ENCODE assay signal across 8 cellular contexts in genomic region chr22:37686002-37686982, GRCh38. TPM values are rescaled to one million over a fixed set of nuclear protein-coding genes. Genes with fewer than 3 reads are reported as not detected.
A peak's percentile ranks its signal among the peaks of the same experiment; 100 is the strongest.
DNase-seq lines count a peak whose midpoint lies in the region; ATAC-seq and TF ChIP-seq lines count a peak whose summit lies in the region.

Gene NOL12, plus strand, starts transcription at chr22:37686343. Its CDS starts 50 bp downstream, at chr22:37686393.

- H3K4me2 ChIP-seq in KMS-11 = peak within 1 kb of the TSS; percentile 83

- peak within 1 kb of the TSS; percentile 76 for H3K9ac ChIP-seq in KMS-11

- H3K36me3 Mint-ChIP-seq in activated T-helper 2 cell treated with anti-CD3 and anti-CD28 coated beads, Interferon-gamma antibody, Interleukin-2, Interleukin-4, amounts not matched to agents 10 μg/mL and 5 μg/mL and 100 μg/mL, durations not matched to agents 14 hours and 24 hours and 36 hours (ENCODE audit: low read depth) = peaks cover 34% of the 10 kb centered on the region
- H3K36me3 Mint-ChIP-seq in natural killer cell treated with Interleukin-12 subunit alpha and Interleukin-12 subunit beta and Interleukin-15 and Interleukin-18, amount 100 ng/mL, for 72 hours = peaks cover 6% of the 10 kb centered on the region
- peaks cover 27% of the 10 kb centered on the region for H3K36me3 Mint-ChIP-seq in stimulated activated naive CD8-positive, alpha-beta T cell treated with anti-CD3 and anti-CD28 coated beads, Interleukin-15, Interleukin-2, amounts not matched to agents 100 ng/mL and 50 ng/mL, for 24 hours (ENCODE audit: low read depth)

- no peaks in the 10 kb centered on the region for H3K36me3 ChIP-seq in KMS-11 (ENCODE audit: insufficient read depth)

- H3K4me1 ChIP-seq in KMS-11 (ENCODE audit: low read depth, poor library complexity, severe bottlenecking) = peaks cover 12% of the 10 kb centered on the region

- H3K79me2 ChIP-seq in KMS-11 (ENCODE audit: insufficient read depth, low read depth) = peaks cover 12% of the 10 kb centered on the region; the same call in 1 of the 2 replicates

- H3K4me3 Mint-ChIP-seq in activated T-helper 2 cell treated with anti-CD3 and anti-CD28 coated beads, Interferon-gamma antibody, Interleukin-2, Interleukin-4, amounts not matched to agents 10 μg/mL and 5 μg/mL and 100 μg/mL, durations not matched to agents 14 hours and 24 hours and 36 hours (ENCODE audit: low read depth) = peak within 1 kb of the TSS; percentile 95
- H3K4me3 Mint-ChIP-seq in natural killer cell treated with Interleukin-12 subunit alpha and Interleukin-12 subunit beta and Interleukin-15 and Interleukin-18, amount 100 ng/mL, for 72 hours = peak within 1 kb of the TSS; percentile 100
- peak within 1 kb of the TSS; percentile 94 for H3K4me3 Mint-ChIP-seq in stimulated activated naive CD8-positive, alpha-beta T cell treated with anti-CD3 and anti-CD28 coated beads, Interleukin-15, Interleukin-2, amounts not matched to agents 100 ng/mL and 50 ng/mL, for 24 hours

- H2AFZ ChIP-seq in KMS-11 (ENCODE audit: low read depth) = peak within 1 kb of the TSS; percentile 88

- ATAC-seq in GM21576 (IDR thresholded peaks at IDR 0.05; ENCODE audit: unreplicated experiment) = peak; percentile 58
- peak; percentile 93 to 94 for ATAC-seq in natural killer cell treated with Interleukin-12 subunit alpha and Interleukin-12 subunit beta and Interleukin-15 and Interleukin-18, amount 100 ng/mL, for 72 hours

- no peak for TF ChIP-seq CTCF in KMS-11 (conservative IDR thresholded peaks at IDR 0.05; ENCODE audit: low read depth, low read length)

- H3K27ac ChIP-seq in KMS-11 = peak within 1 kb of the TSS; percentile 41; the same call in 1 of the 2 replicates

- no peaks in the 10 kb centered on the region for H3K27me3 ChIP-seq in KMS-11 (ENCODE audit: insufficient read depth, low read depth)

- DNase-seq in DMS 273 (lab: John Stamatoyannopoulos, UW; ENCODE audit: unreplicated experiment) (peak; percentile 89), RPMI8226 (peak; percentile 89), fibroblast of peridontal ligament (ENCODE audit: extremely low read depth) (peak; percentile 87)
- DNase-seq in activated T-helper 2 cell treated with anti-CD3 and anti-CD28 coated beads, Interferon-gamma antibody, Interleukin-2, Interleukin-4, amounts not matched to agents 10 μg/mL and 5 μg/mL and 100 μg/mL, durations not matched to agents 14 hours and 24 hours and 36 hours (ENCODE audit: low spot score) = peak; percentile 77
- peak; percentile 80 for DNase-seq in natural killer cell treated with Interleukin-12 subunit alpha and Interleukin-12 subunit beta and Interleukin-15 and Interleukin-18, amount 100 ng/mL, for 72 hours (ENCODE audit: low spot score)

- no peaks in the 10 kb centered on the region for H3K27me3 Mint-ChIP-seq in activated T-helper 2 cell treated with anti-CD3 and anti-CD28 coated beads, Interferon-gamma antibody, Interleukin-2, Interleukin-4, amounts not matched to agents 10 μg/mL and 5 μg/mL and 100 μg/mL, durations not matched to agents 14 hours and 24 hours and 36 hours (ENCODE audit: low read depth)
- H3K27me3 Mint-ChIP-seq in natural killer cell treated with Interleukin-12 subunit alpha and Interleukin-12 subunit beta and Interleukin-15 and Interleukin-18, amount 100 ng/mL, for 72 hours = no peaks in the 10 kb centered on the region
- no peaks in the 10 kb centered on the region for H3K27me3 Mint-ChIP-seq in stimulated activated naive CD8-positive, alpha-beta T cell treated with anti-CD3 and anti-CD28 coated beads, Interleukin-15, Interleukin-2, amounts not matched to agents 100 ng/mL and 50 ng/mL, for 24 hours

- no peaks in the 10 kb centered on the region for H3K9me3 Mint-ChIP-seq in activated T-helper 2 cell treated with anti-CD3 and anti-CD28 coated beads, Interferon-gamma antibody, Interleukin-2, Interleukin-4, amounts not matched to agents 10 μg/mL and 5 μg/mL and 100 μg/mL, durations not matched to agents 14 hours and 24 hours and 36 hours
- no peaks in the 10 kb centered on the region for H3K9me3 Mint-ChIP-seq in natural killer cell treated with Interleukin-12 subunit alpha and Interleukin-12 subunit beta and Interleukin-15 and Interleukin-18, amount 100 ng/mL, for 72 hours
- H3K9me3 Mint-ChIP-seq in stimulated activated naive CD8-positive, alpha-beta T cell treated with anti-CD3 and anti-CD28 coated beads, Interleukin-15, Interleukin-2, amounts not matched to agents 100 ng/mL and 50 ng/mL, for 24 hours = no peaks in the 10 kb centered on the region

- peak within 1 kb of the TSS; percentile 94 for H3K27ac Mint-ChIP-seq in activated T-helper 2 cell treated with anti-CD3 and anti-CD28 coated beads, Interferon-gamma antibody, Interleukin-2, Interleukin-4, amounts not matched to agents 10 μg/mL and 5 μg/mL and 100 μg/mL, durations not matched to agents 14 hours and 24 hours and 36 hours
- peak within 1 kb of the TSS; percentile 88 to 92 for H3K27ac Mint-ChIP-seq in natural killer cell treated with Interleukin-12 subunit alpha and Interleukin-12 subunit beta and Interleukin-15 and Interleukin-18, amount 100 ng/mL, for 72 hours
- peak within 1 kb of the TSS; percentile 96 for H3K27ac Mint-ChIP-seq in stimulated activated naive CD8-positive, alpha-beta T cell treated with anti-CD3 and anti-CD28 coated beads, Interleukin-15, Interleukin-2, amounts not matched to agents 100 ng/mL and 50 ng/mL, for 24 hours

- peaks cover 16% of the 10 kb centered on the region for H3K4me1 Mint-ChIP-seq in activated T-helper 2 cell treated with anti-CD3 and anti-CD28 coated beads, Interferon-gamma antibody, Interleukin-2, Interleukin-4, amounts not matched to agents 10 μg/mL and 5 μg/mL and 100 μg/mL, durations not matched to agents 14 hours and 24 hours and 36 hours (ENCODE audit: low read depth)
- H3K4me1 Mint-ChIP-seq in natural killer cell treated with Interleukin-12 subunit alpha and Interleukin-12 subunit beta and Interleukin-15 and Interleukin-18, amount 100 ng/mL, for 72 hours (ENCODE audit: low read depth in 2 of 2) = peaks cover 26 to 29% of the 10 kb centered on the region in 2 donors
- H3K4me1 Mint-ChIP-seq in stimulated activated naive CD8-positive, alpha-beta T cell treated with anti-CD3 and anti-CD28 coated beads, Interleukin-15, Interleukin-2, amounts not matched to agents 100 ng/mL and 50 ng/mL, for 24 hours (ENCODE audit: low read depth) = peaks cover 37% of the 10 kb centered on the region

- no peaks in the 10 kb centered on the region for H4K20me1 ChIP-seq in KMS-11 (ENCODE audit: insufficient read depth)

- intact Hi-C loops in activated T-helper 2 cell treated with anti-CD3 and anti-CD28 coated beads, Interferon-gamma antibody, Interleukin-2, Interleukin-4, amounts not matched to agents 10 μg/mL and 5 μg/mL and 100 μg/mL, durations not matched to agents 14 hours and 24 hours and 36 hours (cut with micrococcal nuclease) = no loop called here

- H3K4me3 ChIP-seq in KMS-11 (IDR thresholded peaks at IDR 0.05; ENCODE audit: insufficient read depth, low read depth, low read length) = no peak within 1 kb of the TSS

RNA-seq across cellular contexts. Expression of gene NOL12, which starts in this region (rescaled TPM):
- 55.4 and 60.6 TPM in 2 replicates for total RNA-seq in activated T-helper 2 cell treated with anti-CD3 and anti-CD28 coated beads, Interferon-gamma antibody, Interleukin-2, Interleukin-4, amounts not matched to agents 10 μg/mL and 5 μg/mL and 100 μg/mL, durations not matched to agents 14 hours and 24 hours and 36 hours
- 10 to 100 TPM; 37.4 to 48.3 TPM for total RNA-seq in natural killer cell treated with Interleukin-12 subunit alpha and Interleukin-12 subunit beta and Interleukin-15 and Interleukin-18, amount 100 ng/mL, for 72 hours
